1 cellular context compared by ENCODE assay signal in the genomic region with DNA sequence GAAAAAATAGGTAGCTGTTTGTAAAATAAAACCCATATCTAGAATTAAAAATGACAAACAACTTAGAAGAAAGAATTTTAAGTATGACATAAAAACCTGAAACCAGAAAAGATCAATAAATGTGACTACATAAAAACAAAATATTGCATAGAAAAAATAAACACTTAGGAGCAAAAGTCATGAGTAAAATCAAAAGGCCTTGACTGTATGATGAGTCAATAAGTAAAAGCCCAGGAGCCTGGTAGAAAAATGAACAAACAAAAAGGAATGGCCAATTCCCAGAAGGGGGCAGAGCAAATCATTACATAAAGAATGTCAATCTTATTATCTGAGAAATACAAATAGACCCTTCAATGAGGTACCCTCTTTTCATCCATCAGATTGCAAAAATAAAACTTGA.
TF ChIP-seq lines count a peak whose summit lies in the region.

No MANE protein-coding gene starts in this region.

TF ChIP-seq in HepG2, 621 proteins besides CTCF, POLR2A, EP300 and RAD21 (continued from another document):
- TF ChIP-seq, protein P1, sequence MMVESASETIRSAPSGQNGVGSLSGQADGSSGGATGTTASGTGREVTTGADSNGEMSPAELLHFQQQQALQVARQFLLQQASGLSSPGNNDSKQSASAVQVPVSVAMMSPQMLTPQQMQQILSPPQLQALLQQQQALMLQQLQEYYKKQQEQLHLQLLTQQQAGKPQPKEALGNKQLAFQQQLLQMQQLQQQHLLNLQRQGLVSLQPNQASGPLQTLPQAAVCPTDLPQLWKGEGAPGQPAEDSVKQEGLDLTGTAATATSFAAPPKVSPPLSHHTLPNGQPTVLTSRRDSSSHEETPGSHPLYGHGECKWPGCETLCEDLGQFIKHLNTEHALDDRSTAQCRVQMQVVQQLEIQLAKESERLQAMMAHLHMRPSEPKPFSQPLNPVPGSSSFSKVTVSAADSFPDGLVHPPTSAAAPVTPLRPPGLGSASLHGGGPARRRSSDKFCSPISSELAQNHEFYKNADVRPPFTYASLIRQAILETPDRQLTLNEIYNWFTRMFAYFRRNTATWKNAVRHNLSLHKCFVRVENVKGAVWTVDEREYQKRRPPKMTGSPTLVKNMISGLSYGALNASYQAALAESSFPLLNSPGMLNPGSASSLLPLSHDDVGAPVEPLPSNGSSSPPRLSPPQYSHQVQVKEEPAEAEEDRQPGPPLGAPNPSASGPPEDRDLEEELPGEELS (CRISPR knock-in tag; IDR thresholded peaks at IDR 0.05), result peak; percentile 42; the same call in 1 of the 2 replicates
